8 cellular contexts compared by ENCODE assay signal in genomic region chr19:46015961-46016425, GRCh38.
DNase-seq lines count a peak whose midpoint lies in the region; FAIRE-seq and TF ChIP-seq lines count a peak whose summit lies in the region.

No MANE protein-coding gene starts in this region.

- peak; percentile 5 for DNase-seq in DMS 273 treated with DMSO at 0.1 percent for 48 hours (lab: John Stamatoyannopoulos, UW)
- DNase-seq in NCI-H774 (lab: John Stamatoyannopoulos, UW): peak; percentile 28
- peak; percentile 23 for DNase-seq in adipocyte (ENCODE audit: low read depth)
- DNase-seq in stimulated activated CD4-positive, alpha-beta T cell treated with anti-CD3 and anti-CD28 coated beads, Interleukin-4, amount 100 ng/mL, for 1 hour: peak; percentile 36
- DNase-seq in SHP77 (lab: John Stamatoyannopoulos, UW): no peak
- DNase-seq in NOMO-1 treated with dmso at 0.1 percent for 144 hours (lab: John Stamatoyannopoulos, UW; ENCODE audit: unreplicated experiment): no peak
- DNase-seq in D721Med (ENCODE audit: insufficient read length, low spot score): no peak

- no peak for TF ChIP-seq CTCF in D721Med (IDR thresholded peaks at IDR 0.05; ENCODE audit: insufficient read depth, missing control alignments)

- no peak for FAIRE-seq in D721Med (lab: Jason Lieb, UNC)

- no peak overlapping the region for H3K9ac ChIP-seq in adipocyte (ENCODE audit: low read length)

- H3K36me3 ChIP-seq in adipocyte (ENCODE audit: control insufficient read depth, insufficient read depth, low read length, severe bottlenecking): no peaks in the 10 kb centered on the region

- peaks cover 11% of the 10 kb centered on the region for H3K4me1 ChIP-seq in adipocyte (ENCODE audit: control insufficient read depth, insufficient read depth, low read length)

- H3K9me3 ChIP-seq in adipocyte (ENCODE audit: control insufficient read depth, low read length) (no peaks in the 10 kb centered on the region), iPS-18c (ENCODE audit: control insufficient read depth, insufficient read depth, low read length) (no peaks in the 10 kb centered on the region)

- peaks cover 13% of the 10 kb centered on the region for H3K27me3 ChIP-seq in adipocyte (replicated peaks; ENCODE audit: control insufficient read depth, insufficient read depth, low read length)

- H3K4me3 ChIP-seq in adipocyte (ENCODE audit: low read length) (peak overlapping the region; percentile 81), iPS-18c (ENCODE audit: insufficient read depth, low read depth, low read length) (peak overlapping the region; percentile 31)

Comparison
In these comparisons a context has a peak if more than half of its experiments do, and no peak if none do; other contexts are left out.
1. DNase-seq: peak in DMS 273 treated with DMSO at 0.1 percent for 48 hours (single experiment), NCI-H774 (single experiment), adipocyte (single experiment) and stimulated activated CD4-positive, alpha-beta T cell treated with anti-CD3 and anti-CD28 coated beads, Interleukin-4, amount 100 ng/mL, for 1 hour (single experiment); none in SHP77 (0 of 2), NOMO-1 treated with dmso at 0.1 percent for 144 hours (single experiment) and D721Med (single experiment).